In the genomic region with DNA sequence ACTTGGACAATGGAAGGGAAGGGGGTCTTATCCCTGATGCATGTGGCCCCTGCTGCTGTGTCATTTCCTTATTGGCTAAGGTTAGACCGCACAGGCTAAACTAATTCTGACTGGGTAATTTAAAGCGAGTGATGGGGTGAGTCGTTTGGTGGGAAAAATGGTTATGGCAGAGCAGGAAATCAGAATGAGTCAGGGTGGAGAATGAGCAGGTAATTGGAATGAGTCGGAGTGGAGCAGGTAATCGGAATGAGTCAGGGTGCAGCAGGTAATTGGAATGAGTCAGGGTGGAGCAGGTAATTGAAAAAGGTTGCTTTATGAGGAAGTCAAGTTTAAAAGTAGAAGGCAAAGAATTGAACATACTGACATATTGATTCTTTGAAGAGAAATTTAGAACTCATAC, we compare ENCODE assay signal across 8 cellular contexts.
A peak's percentile ranks its signal among the peaks of the same experiment; 100 is the strongest.
DNase-seq lines count a peak whose midpoint lies in the region; ATAC-seq, FAIRE-seq and TF ChIP-seq lines count a peak whose summit lies in the region.
"Not testable (repeated sequence)": the region's sequence is repeated elsewhere in the genome, so short reads cannot be mapped to it uniquely, and the experiment has no call there.

No MANE protein-coding gene starts in this region.

- FAIRE-seq in bronchial epithelial cell (lab: Jason Lieb, UNC); keratinocyte (lab: Jason Lieb, UNC): not testable (repeated sequence)

- H2AFZ ChIP-seq in HCT116 (ENCODE audit: low read depth, low read length, poor library complexity, severe bottlenecking); PC-3 (ENCODE audit: low read length); keratinocyte (ENCODE audit: control insufficient read depth, low read length): not testable (repeated sequence)

- not testable (repeated sequence) for H3K9me2 ChIP-seq in HCT116 (ENCODE audit: insufficient read depth); PC-3 (replicated peaks; ENCODE audit: low read length)

- not testable (repeated sequence) for H4K20me1 ChIP-seq in HCT116 (ENCODE audit: insufficient read depth); PC-3 (ENCODE audit: low read length); keratinocyte (ENCODE audit: control insufficient read depth, extremely low read depth, insufficient read depth, low read length)

- H3K4me1 Mint-ChIP-seq in MCF 10A (ENCODE audit: insufficient read depth, unreplicated experiment); stimulated activated naive CD8-positive, alpha-beta T cell treated with anti-CD3 and anti-CD28 coated beads, Interleukin-15, Interleukin-2, amounts not matched to agents 100 ng/mL and 50 ng/mL, for 24 hours (ENCODE audit: low read depth): not testable (repeated sequence)

- RAD21 ChIA-PET in HCT116 (lab: Charles Lee; ENCODE audit: low non-redundant PET in 1 of 2, low total read pairs in 2 of 2, uncharacterized antibody in 2 of 2, unreplicated experiment in 2 of 2): not testable (repeated sequence)

- H3K9me3 ChIP-seq in HCT116 (ENCODE audit: control insufficient read depth in 1 of 2, insufficient read depth in 1 of 2, low read depth in 1 of 2, low read length in 2 of 2); keratinocyte (ENCODE audit: control insufficient read depth, low read depth, low read length): not testable (repeated sequence)
- H3K9me3 ChIP-seq in PC-3 (ENCODE audit: low read length): peaks cover 16% of the 10 kb centered on the region; the same call in 1 of the 2 replicates

- H3K27ac ChIP-seq in HCT116 (ENCODE audit: low read depth, low read length); foreskin keratinocyte; keratinocyte (ENCODE audit: control insufficient read depth, insufficient read depth, low read length): not testable (repeated sequence)
- 0 out of 2 replicates have a peak overlapping the region, but pooled peaks have one; percentile 26 for H3K27ac ChIP-seq in PC-3 (ENCODE audit: low read length)

- not testable (repeated sequence) for H3K36me3 ChIP-seq in HCT116 (ENCODE audit: control insufficient read depth in 1 of 2, insufficient read depth in 2 of 2, low read length in 2 of 2); PC-3 (ENCODE audit: low read depth, low read length); bronchial epithelial cell (ENCODE audit: control insufficient read depth, insufficient read depth, low read length); keratinocyte (ENCODE audit: control insufficient read depth in 2 of 2, extremely low read depth in 1 of 2, insufficient read depth in 2 of 2, low read length in 2 of 2)

- not testable (repeated sequence) for H3K4me3 Mint-ChIP-seq in MCF 10A (ENCODE audit: unreplicated experiment); stimulated activated naive CD8-positive, alpha-beta T cell treated with anti-CD3 and anti-CD28 coated beads, Interleukin-15, Interleukin-2, amounts not matched to agents 100 ng/mL and 50 ng/mL, for 24 hours

- DNase-seq in HCT116 (ENCODE audit: low read depth, low spot score): peak; percentile 1
- DNase-seq in PC-3: peak; percentile 41
- peak; percentile 2 for DNase-seq in MCF 10A (ENCODE audit: unreplicated experiment)
- DNase-seq in bronchial epithelial cell (ENCODE audit: low read depth): peak; percentile 56
- DNase-seq in epithelial cell of esophagus (ENCODE audit: low read depth): peak; percentile 82
- DNase-seq in foreskin keratinocyte: peak; percentile 51 to 71
- peak; percentile 1 for DNase-seq in keratinocyte (ENCODE audit: low read depth, low spot score)

- not testable (repeated sequence) for BruUV-seq in HCT116 (replicated peaks; lab: Mats Ljungman, UMichigan); PC-3 (replicated peaks; lab: Mats Ljungman, UMichigan); MCF 10A (replicated peaks; lab: Mats Ljungman, UMichigan)

- not testable (repeated sequence) for H3F3A ChIP-seq in PC-3 (ENCODE audit: low read length, unreplicated experiment)

- not testable (repeated sequence) for ATAC-seq in HCT116, PC-3
- ATAC-seq in foreskin keratinocyte: peak; percentile 43

- H3K27me3 Mint-ChIP-seq in MCF 10A (ENCODE audit: insufficient read depth, unreplicated experiment); stimulated activated naive CD8-positive, alpha-beta T cell treated with anti-CD3 and anti-CD28 coated beads, Interleukin-15, Interleukin-2, amounts not matched to agents 100 ng/mL and 50 ng/mL, for 24 hours: not testable (repeated sequence)

- TF ChIP-seq CTCF in HCT116 (IDR thresholded peaks at IDR 0.05 in 2 of 3, conservative IDR thresholded peaks at IDR 0.05 in 1 of 3; ENCODE audit: borderline replicate concordance in 1 of 3, insufficient read depth in 1 of 3, low read depth in 2 of 3, low read length in 2 of 3); PC-3 (conservative IDR thresholded peaks at IDR 0.05; ENCODE audit: low read depth, low read length); MCF 10A (IDR thresholded peaks at IDR 0.05; ENCODE audit: unreplicated experiment); bronchial epithelial cell (IDR thresholded peaks at IDR 0.05; ENCODE audit: insufficient read depth, low read length, severe bottlenecking); epithelial cell of esophagus (IDR thresholded peaks at IDR 0.05; ENCODE audit: insufficient read depth, low read depth, low read length, missing control alignments); foreskin keratinocyte (conservative IDR thresholded peaks at IDR 0.05); keratinocyte (optimal IDR thresholded peaks at IDR 0.05 in 1 of 3, IDR thresholded peaks at IDR 0.05 in 1 of 3, conservative IDR thresholded peaks at IDR 0.05 in 1 of 3; ENCODE audit: extremely low read depth in 1 of 3, insufficient read depth in 2 of 3, low read length in 3 of 3): not testable (repeated sequence)

- intact Hi-C loops in HCT116 (cut with micrococcal nuclease); PC-3 (cut with micrococcal nuclease); MCF 10A (cut with micrococcal nuclease): not testable (repeated sequence)

- not testable (repeated sequence) for H3K36me3 Mint-ChIP-seq in MCF 10A (ENCODE audit: insufficient read depth, unreplicated experiment); stimulated activated naive CD8-positive, alpha-beta T cell treated with anti-CD3 and anti-CD28 coated beads, Interleukin-15, Interleukin-2, amounts not matched to agents 100 ng/mL and 50 ng/mL, for 24 hours (ENCODE audit: low read depth)

- POLR2A ChIA-PET in HCT116 (lab: Charles Lee); PC-3 (lab: Charles Lee; ENCODE audit: unreplicated experiment); MCF 10A (lab: Yijun Ruan, JAX): not testable (repeated sequence)

- not testable (repeated sequence) for TF ChIP-seq POLR2A in HCT116 (IDR thresholded peaks at IDR 0.05; ENCODE audit: borderline replicate concordance, extremely low read depth, insufficient read depth, insufficient read length)

- H3K4me3 ChIP-seq in HCT116 (replicated peaks in 1 of 2; ENCODE audit: low read depth in 1 of 2, low read length in 2 of 2); PC-3 (ENCODE audit: low read length); bronchial epithelial cell (ENCODE audit: low read depth, low read length); epithelial cell of esophagus (ENCODE audit: low read length); keratinocyte (ENCODE audit: control insufficient read depth in 2 of 3, extremely low read depth in 1 of 3, insufficient read depth in 2 of 3, low read depth in 1 of 3, low read length in 3 of 3): not testable (repeated sequence)

- H3K9me1 ChIP-seq in keratinocyte (ENCODE audit: control insufficient read depth, extremely low read depth, insufficient read depth, low read length): not testable (repeated sequence)

- dilution Hi-C loops in keratinocyte (cut with MboI; ENCODE audit: extremely low pct_ligation_motif_present, low sequenced_read_pairs): not testable (repeated sequence)

- CTCF ChIA-PET in HCT116 (lab: Charles Lee); PC-3 (lab: Charles Lee); MCF 10A (lab: Yijun Ruan, JAX): not testable (repeated sequence)

- H3K4me2 ChIP-seq in HCT116 (ENCODE audit: low read length); PC-3 (ENCODE audit: low read length); keratinocyte (ENCODE audit: control insufficient read depth, extremely low read depth, insufficient read depth, low read depth, low read length): not testable (repeated sequence)

- H3K27ac Mint-ChIP-seq in MCF 10A (ENCODE audit: low read depth, unreplicated experiment): not testable (repeated sequence)
- peak overlapping the region; percentile 10 for H3K27ac Mint-ChIP-seq in stimulated activated naive CD8-positive, alpha-beta T cell treated with anti-CD3 and anti-CD28 coated beads, Interleukin-15, Interleukin-2, amounts not matched to agents 100 ng/mL and 50 ng/mL, for 24 hours

- H3K79me2 ChIP-seq in HCT116 (ENCODE audit: insufficient read depth, low read length); PC-3 (ENCODE audit: low read length); keratinocyte (ENCODE audit: control insufficient read depth, insufficient read depth, low read length): not testable (repeated sequence)

- H3K27me3 ChIP-seq in HCT116 (ENCODE audit: insufficient read depth, low read length); PC-3 (ENCODE audit: low read length); bronchial epithelial cell (ENCODE audit: control insufficient read depth, insufficient read depth, low read length); foreskin keratinocyte; keratinocyte (ENCODE audit: control insufficient read depth, extremely low read depth, insufficient read depth, low read length): not testable (repeated sequence)

- TF ChIP-seq RAD21 in HCT116 (IDR thresholded peaks at IDR 0.05; ENCODE audit: low read depth): not testable (repeated sequence)

- H3K4me1 ChIP-seq in HCT116 (ENCODE audit: control insufficient read depth in 1 of 2, insufficient read depth in 2 of 2, low read length in 2 of 2); PC-3 (ENCODE audit: insufficient read depth, low read length); foreskin keratinocyte; keratinocyte (ENCODE audit: control insufficient read depth, extremely low read depth, insufficient read depth, low read length): not testable (repeated sequence)

- not testable (repeated sequence) for H3K9ac ChIP-seq in HCT116 (ENCODE audit: low read length); PC-3 (ENCODE audit: low read length); keratinocyte (ENCODE audit: control insufficient read depth, extremely low read depth, insufficient read depth, low read length)

- H3K9me3 Mint-ChIP-seq in MCF 10A (ENCODE audit: unreplicated experiment): peaks cover 18% of the 10 kb centered on the region
- H3K9me3 Mint-ChIP-seq in stimulated activated naive CD8-positive, alpha-beta T cell treated with anti-CD3 and anti-CD28 coated beads, Interleukin-15, Interleukin-2, amounts not matched to agents 100 ng/mL and 50 ng/mL, for 24 hours: peaks cover 16% of the 10 kb centered on the region

Comparison
In these comparisons a context has a peak if more than half of its experiments do, and no peak if none do; other contexts are left out.
1. DNase-seq: peak in every context shown above with its lines; median percentile 82 in epithelial cell of esophagus; 61 in foreskin keratinocyte; 56 in bronchial epithelial cell; 41 in PC-3; 2 in MCF 10A; 1 in HCT116; 1 in keratinocyte.